In genomic region chr5:143014017-143014651, GRCh38 we compare ENCODE assay signal across 8 cellular contexts.
DNase-seq lines count a peak whose midpoint lies in the region; ATAC-seq, FAIRE-seq and TF ChIP-seq lines count a peak whose summit lies in the region.

No MANE protein-coding gene starts in this region.

- POLR2A ChIA-PET in A549 (lab: Yijun Ruan, JAX), result no interaction called here

- no peaks in the 10 kb centered on the region for H3K27me3 ChIP-seq in SJCRH30
- H3K27me3 ChIP-seq in thyroid gland, result no peaks in the 10 kb centered on the region

- TF ChIP-seq EP300 in A549 (IDR thresholded peaks at IDR 0.05), result no peak

- H3K9me3 ChIP-seq in A549 (no peaks in the 10 kb centered on the region), SJCRH30 (replicated peaks) (no peaks in the 10 kb centered on the region), thyroid gland (no peaks in the 10 kb centered on the region)

- TF ChIP-seq POLR2A in A549 (IDR thresholded peaks at IDR 0.05; ENCODE audit: low read length) (no peak), thyroid gland (IDR thresholded peaks at IDR 0.05) (no peak)

- peak; percentile 34 to 72; a peak in 3 of 6 replicates for ATAC-seq in A549

- CTCF ChIA-PET in A549 (lab: Yijun Ruan, JAX), result interaction anchor here (4.3 kb wide), 1 partner anchor 12 kb away, joined by 21 read pairs; no protein-coding TSS in a partner anchor

- H3K4me3 ChIP-seq in A549 (no peak overlapping the region), SJCRH30 (no peak overlapping the region), fibroblast of the aortic adventitia (ENCODE audit: low read depth, low read length) (no peak overlapping the region), thyroid gland (replicated peaks in 1 of 3) (no peak overlapping the region)

- 82% methylated on average over 12 of the region's 12 CpGs for WGBS in A549 (ENCODE audit: missing lambda C conversion rate)
- whole genome bisulfite sequencing in thyroid gland, 2 donors, result 26 to 45% methylated on average over 12 of the region's 12 CpGs

- intact Hi-C loops in thyroid gland (cut with DNase I), result loop anchor here (10.0 kb wide), 1 partner anchor 391 kb away; the partner anchor contains the start of gene NR3C1

- TF ChIP-seq CTCF in A549 (IDR thresholded peaks at IDR 0.05), result peak; percentile 30; the same call in 2 of the 3 replicates
- peak; percentile 88 for TF ChIP-seq CTCF in GM12873 (IDR thresholded peaks at IDR 0.05; ENCODE audit: insufficient read depth, low read depth, low read length, missing control alignments)
- peak; percentile 39 for TF ChIP-seq CTCF in fibroblast of the aortic adventitia (IDR thresholded peaks at IDR 0.05; ENCODE audit: insufficient read depth, low read length)
- peak; percentile 40 to 84 (median 63) for TF ChIP-seq CTCF in thyroid gland (IDR thresholded peaks at IDR 0.05)

- H3K27ac ChIP-seq in A549 (no peak overlapping the region), SJCRH30 (no peak overlapping the region), thyroid gland (no peak overlapping the region)

- TF ChIP-seq RAD21 in A549 (conservative IDR thresholded peaks at IDR 0.05 in 1 of 2, IDR thresholded peaks at IDR 0.05 in 1 of 2), result peak; percentile 43 to 60; a peak in 4 of 5 replicates

- FAIRE-seq in A549 (lab: Jason Lieb, UNC), result no peak

- H3K36me3 ChIP-seq in SJCRH30, result no peaks in the 10 kb centered on the region
- no peaks in the 10 kb centered on the region for H3K36me3 ChIP-seq in thyroid gland

- H3K4me2 ChIP-seq in A549, result no peak overlapping the region

- DNase-seq in A549 (ENCODE audit: low read depth in 1 of 2, low spot score in 1 of 2) (peak in 1 of 2 experiments; percentile 62), SJCRH30 (peak; percentile 61 to 70), fibroblast of the aortic adventitia (ENCODE audit: low read depth) (no peak), thyroid gland (peak; percentile 64 to 78), activated gamma-delta T cell treated with Interleukin-2 at 50 U/mL for 16 hours (no peak), NCI-H2196 treated with DMSO at 0.1 percent for 48 hours (lab: John Stamatoyannopoulos, UW; ENCODE audit: unreplicated experiment) (no peak), SW480 (ENCODE audit: low spot score) (no peak)

- H3K4me1 ChIP-seq in A549 (peaks cover 9% of the 10 kb centered on the region; the same call in 2 of the 3 replicates), SJCRH30 (peaks cover 11% of the 10 kb centered on the region), thyroid gland (no peaks in the 10 kb centered on the region)

TF ChIP-seq in A549, 52 proteins besides CTCF, POLR2A, EP300 and RAD21:
- TF ChIP-seq ELK1 (IDR thresholded peaks at IDR 0.05; ENCODE audit: low read depth, low read length) (no peak), NFE2L2 (conservative IDR thresholded peaks at IDR 0.05; ENCODE audit: low read length) (no peak), TP53 (CRISPR knock-in tag; IDR thresholded peaks at IDR 0.05) (no peak), SMC3 (IDR thresholded peaks at IDR 0.05) (peak; percentile 27; the same call in 2 of the 3 replicates)
- TF ChIP-seq, protein P1, sequence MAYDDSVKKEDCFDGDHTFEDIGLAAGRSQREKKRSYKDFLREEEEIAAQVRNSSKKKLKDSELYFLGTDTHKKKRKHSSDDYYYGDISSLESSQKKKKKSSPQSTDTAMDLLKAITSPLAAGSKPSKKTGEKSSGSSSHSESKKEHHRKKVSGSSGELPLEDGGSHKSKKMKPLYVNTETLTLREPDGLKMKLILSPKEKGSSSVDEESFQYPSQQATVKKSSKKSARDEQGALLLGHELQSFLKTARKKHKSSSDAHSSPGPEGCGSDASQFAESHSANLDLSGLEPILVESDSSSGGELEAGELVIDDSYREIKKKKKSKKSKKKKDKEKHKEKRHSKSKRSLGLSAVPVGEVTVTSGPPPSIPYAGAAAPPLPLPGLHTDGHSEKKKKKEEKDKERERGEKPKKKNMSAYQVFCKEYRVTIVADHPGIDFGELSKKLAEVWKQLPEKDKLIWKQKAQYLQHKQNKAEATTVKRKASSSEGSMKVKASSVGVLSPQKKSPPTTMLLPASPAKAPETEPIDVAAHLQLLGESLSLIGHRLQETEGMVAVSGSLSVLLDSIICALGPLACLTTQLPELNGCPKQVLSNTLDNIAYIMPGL (CRISPR knock-in tag; IDR thresholded peaks at IDR 0.05; ENCODE audit: borderline replicate concordance), result no peak
- TF ChIP-seq, protein P2, sequence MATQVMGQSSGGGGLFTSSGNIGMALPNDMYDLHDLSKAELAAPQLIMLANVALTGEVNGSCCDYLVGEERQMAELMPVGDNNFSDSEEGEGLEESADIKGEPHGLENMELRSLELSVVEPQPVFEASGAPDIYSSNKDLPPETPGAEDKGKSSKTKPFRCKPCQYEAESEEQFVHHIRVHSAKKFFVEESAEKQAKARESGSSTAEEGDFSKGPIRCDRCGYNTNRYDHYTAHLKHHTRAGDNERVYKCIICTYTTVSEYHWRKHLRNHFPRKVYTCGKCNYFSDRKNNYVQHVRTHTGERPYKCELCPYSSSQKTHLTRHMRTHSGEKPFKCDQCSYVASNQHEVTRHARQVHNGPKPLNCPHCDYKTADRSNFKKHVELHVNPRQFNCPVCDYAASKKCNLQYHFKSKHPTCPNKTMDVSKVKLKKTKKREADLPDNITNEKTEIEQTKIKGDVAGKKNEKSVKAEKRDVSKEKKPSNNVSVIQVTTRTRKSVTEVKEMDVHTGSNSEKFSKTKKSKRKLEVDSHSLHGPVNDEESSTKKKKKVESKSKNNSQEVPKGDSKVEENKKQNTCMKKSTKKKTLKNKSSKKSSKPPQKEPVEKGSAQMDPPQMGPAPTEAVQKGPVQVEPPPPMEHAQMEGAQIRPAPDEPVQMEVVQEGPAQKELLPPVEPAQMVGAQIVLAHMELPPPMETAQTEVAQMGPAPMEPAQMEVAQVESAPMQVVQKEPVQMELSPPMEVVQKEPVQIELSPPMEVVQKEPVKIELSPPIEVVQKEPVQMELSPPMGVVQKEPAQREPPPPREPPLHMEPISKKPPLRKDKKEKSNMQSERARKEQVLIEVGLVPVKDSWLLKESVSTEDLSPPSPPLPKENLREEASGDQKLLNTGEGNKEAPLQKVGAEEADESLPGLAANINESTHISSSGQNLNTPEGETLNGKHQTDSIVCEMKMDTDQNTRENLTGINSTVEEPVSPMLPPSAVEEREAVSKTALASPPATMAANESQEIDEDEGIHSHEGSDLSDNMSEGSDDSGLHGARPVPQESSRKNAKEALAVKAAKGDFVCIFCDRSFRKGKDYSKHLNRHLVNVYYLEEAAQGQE (IDR thresholded peaks at IDR 0.05), result no peak

Comparison
In these comparisons a context has a peak if more than half of its experiments do, and no peak if none do; other contexts are left out.
1. DNase-seq: peak in SJCRH30 (2 of 2) and thyroid gland (2 of 2); none in fibroblast of the aortic adventitia (single experiment), activated gamma-delta T cell treated with Interleukin-2 at 50 U/mL for 16 hours (single experiment), NCI-H2196 treated with DMSO at 0.1 percent for 48 hours (single experiment) and SW480 (single experiment).
2. CTCF ChIP-seq: peak in every context shown above with its lines; median percentile 88 in GM12873; 63 in thyroid gland; 39 in fibroblast of the aortic adventitia; 30 in A549.